ENCODE assay signal across 8 cellular contexts in genomic region chr10:124375691-124376090, GRCh38.
"Had no signal": no experiment of that assay in that cellular context is flagged by ENCODE, and none has a peak within 500 bp of the region (broad histone marks: within the 10 kb centered on the region; RNA-seq: fewer than 3 reads in every experiment).

No MANE protein-coding gene starts in this region.

- H3K4me3 Mint-ChIP-seq: GM23338, H9 had no signal

- H3K27ac Mint-ChIP-seq: GM23338, H9 had no signal

- H3K27ac ChIP-seq: HL-60 had no signal

- DNase-seq: H9, HCEC 1CT, IMR-90, KG1 had no signal

- FAIRE-seq: HTR-8/SVneo, K562 had no signal

- H3K4me2 ChIP-seq: GM23338 had no signal

- H3K4me3 ChIP-seq: GM23338, K562 had no signal

- H3K9me3 Mint-ChIP-seq: H9 had no signal

- ATAC-seq: K562 had no signal
